8 cellular contexts compared by ENCODE assay signal in genomic region chr10:101783736-101784118, GRCh38. TPM values are rescaled to one million over a fixed set of nuclear protein-coding genes. Genes with fewer than 3 reads are reported as not detected.
A peak's percentile ranks its signal among the peaks of the same experiment; 100 is the strongest.
DNase-seq lines count a peak whose midpoint lies in the region; ATAC-seq and TF ChIP-seq lines count a peak whose summit lies in the region.

No MANE protein-coding gene starts in this region.

- H3K27me3 ChIP-seq in cardiac muscle cell = no peaks in the 10 kb centered on the region

- H3K4me3 Mint-ChIP-seq in activated T-helper 2 cell treated with anti-CD3 and anti-CD28 coated beads, Interferon-gamma antibody, Interleukin-2, Interleukin-4, amounts not matched to agents 10 μg/mL and 5 μg/mL and 100 μg/mL, durations not matched to agents 14 hours and 24 hours and 36 hours (ENCODE audit: low read depth) = peak overlapping the region; percentile 100
- peak overlapping the region; percentile 93 to 100 (median 98) for H3K4me3 Mint-ChIP-seq in immature natural killer cell

- H3K27me3 Mint-ChIP-seq in activated T-helper 2 cell treated with anti-CD3 and anti-CD28 coated beads, Interferon-gamma antibody, Interleukin-2, Interleukin-4, amounts not matched to agents 10 μg/mL and 5 μg/mL and 100 μg/mL, durations not matched to agents 14 hours and 24 hours and 36 hours (ENCODE audit: low read depth) = peaks cover 5% of the 10 kb centered on the region
- H3K27me3 Mint-ChIP-seq in immature natural killer cell (ENCODE audit: low read depth in 3 of 3) = peaks cover 7 to 13% (median 8%) of the 10 kb centered on the region in 3 donors

- peaks cover 29% of the 10 kb centered on the region for H3K36me3 ChIP-seq in cardiac muscle cell
- H3K36me3 ChIP-seq in urinary bladder (ENCODE audit: insufficient read depth) = peaks cover 2% of the 10 kb centered on the region

- DNase-seq in cardiac muscle cell (ENCODE audit: low read depth in 1 of 2, low spot score in 1 of 2) = peak in 1 of 2 donors; percentile 24
- no peak for DNase-seq in Right ventricle myocardium inferior (ENCODE audit: missing footprints)
- DNase-seq in activated T-helper 2 cell treated with anti-CD3 and anti-CD28 coated beads, Interferon-gamma antibody, Interleukin-2, Interleukin-4, amounts not matched to agents 10 μg/mL and 5 μg/mL and 100 μg/mL, durations not matched to agents 14 hours and 24 hours and 36 hours (ENCODE audit: low spot score) = no peak
- no peak for DNase-seq in immature natural killer cell
- no peak for DNase-seq in caudate nucleus (lab: John Stamatoyannopoulos, UW)

- ATAC-seq in Right ventricle myocardium inferior (no peak), HG03565 (IDR thresholded peaks at IDR 0.05; ENCODE audit: unreplicated experiment) (no peak), GM21515 (IDR thresholded peaks at IDR 0.05; ENCODE audit: unreplicated experiment) (no peak)

- H3K4me3 ChIP-seq in cardiac muscle cell (peak overlapping the region; percentile 97), urinary bladder (ENCODE audit: low read depth, low read length) (peak overlapping the region; percentile 59)

- peak overlapping the region; percentile 6 for H3K27ac Mint-ChIP-seq in activated T-helper 2 cell treated with anti-CD3 and anti-CD28 coated beads, Interferon-gamma antibody, Interleukin-2, Interleukin-4, amounts not matched to agents 10 μg/mL and 5 μg/mL and 100 μg/mL, durations not matched to agents 14 hours and 24 hours and 36 hours
- peak overlapping the region; percentile 86 to 96 (median 94) for H3K27ac Mint-ChIP-seq in immature natural killer cell

- WGBS in urinary bladder = 42% methylated on average over 10 of the region's 10 CpGs

- H3K4me1 ChIP-seq in cardiac muscle cell (ENCODE audit: low read depth) (peaks cover 28% of the 10 kb centered on the region), urinary bladder (ENCODE audit: insufficient read depth) (peaks cover 1% of the 10 kb centered on the region)

- TF ChIP-seq CTCF in cardiac muscle cell (IDR thresholded peaks at IDR 0.05; ENCODE audit: low read depth, low read length) = no peak

- intact Hi-C loops in Right ventricle myocardium inferior (cut with DNase I) = loop anchor here (5.0 kb wide), 2 partner anchors 34 to 571 kb away; partner anchors contain the start of gene OGA
- intact Hi-C loops in activated T-helper 2 cell treated with anti-CD3 and anti-CD28 coated beads, Interferon-gamma antibody, Interleukin-2, Interleukin-4, amounts not matched to agents 10 μg/mL and 5 μg/mL and 100 μg/mL, durations not matched to agents 14 hours and 24 hours and 36 hours (cut with micrococcal nuclease) = loop anchor here (1.0 to 5.0 kb wide), 3 partner anchors 35 to 571 kb away; partner anchors contain the start of gene OGA

- H3K36me3 Mint-ChIP-seq in activated T-helper 2 cell treated with anti-CD3 and anti-CD28 coated beads, Interferon-gamma antibody, Interleukin-2, Interleukin-4, amounts not matched to agents 10 μg/mL and 5 μg/mL and 100 μg/mL, durations not matched to agents 14 hours and 24 hours and 36 hours (ENCODE audit: low read depth) = peaks cover 49% of the 10 kb centered on the region
- peaks cover 9 to 22% (median 18%) of the 10 kb centered on the region in 3 donors for H3K36me3 Mint-ChIP-seq in immature natural killer cell

- no peaks in the 10 kb centered on the region for H3K9me3 ChIP-seq in cardiac muscle cell (ENCODE audit: low read depth)

- H3K4me1 Mint-ChIP-seq in activated T-helper 2 cell treated with anti-CD3 and anti-CD28 coated beads, Interferon-gamma antibody, Interleukin-2, Interleukin-4, amounts not matched to agents 10 μg/mL and 5 μg/mL and 100 μg/mL, durations not matched to agents 14 hours and 24 hours and 36 hours (ENCODE audit: low read depth) = peaks cover 39% of the 10 kb centered on the region
- peaks cover 56 to 65% of the 10 kb centered on the region in 2 donors for H3K4me1 Mint-ChIP-seq in immature natural killer cell

- H3K9me3 Mint-ChIP-seq in activated T-helper 2 cell treated with anti-CD3 and anti-CD28 coated beads, Interferon-gamma antibody, Interleukin-2, Interleukin-4, amounts not matched to agents 10 μg/mL and 5 μg/mL and 100 μg/mL, durations not matched to agents 14 hours and 24 hours and 36 hours = no peaks in the 10 kb centered on the region
- H3K9me3 Mint-ChIP-seq in immature natural killer cell = peaks cover 0 to 2% (median 0%) of the 10 kb centered on the region in 6 donors

- H3K27ac ChIP-seq in cardiac muscle cell (peak overlapping the region; percentile 70), urinary bladder (ENCODE audit: low read depth) (no peak overlapping the region), caudate nucleus (ENCODE audit: low read depth, low read length) (no peak overlapping the region)

RNA-seq across cellular contexts. Expression of gene NPM3, which starts 0.5 kb away (rescaled TPM):
- 78.9 and 92.6 TPM in 2 replicates for total RNA-seq in cardiac muscle cell
- 8.1 and 14.6 TPM in 2 replicates for polyA plus RNA-seq in cardiac muscle cell
- total RNA-seq in Right ventricle myocardium inferior = 7.9 TPM
- total RNA-seq in activated T-helper 2 cell treated with anti-CD3 and anti-CD28 coated beads, Interferon-gamma antibody, Interleukin-2, Interleukin-4, amounts not matched to agents 10 μg/mL and 5 μg/mL and 100 μg/mL, durations not matched to agents 14 hours and 24 hours and 36 hours = 139 and 140 TPM in 2 replicates
- polyA plus RNA-seq in immature natural killer cell = 1 to 10 TPM; 1.5 to 8.8 (median 4.7) TPM
- 30.6 TPM for total RNA-seq in urinary bladder
- polyA plus RNA-seq in urinary bladder = 36.8 TPM

RNA-seq across cellular contexts. Expression of gene FGF8, which starts 7.8 kb away (rescaled TPM):
- total RNA-seq in cardiac muscle cell (5.7 and 12.8 TPM in 2 replicates), Right ventricle myocardium inferior (not detected), urinary bladder (not detected)
- polyA plus RNA-seq in cardiac muscle cell (1.8 and 3.1 TPM in 2 replicates), immature natural killer cell (not detected), urinary bladder (not detected)
- total RNA-seq in activated T-helper 2 cell treated with anti-CD3 and anti-CD28 coated beads, Interferon-gamma antibody, Interleukin-2, Interleukin-4, amounts not matched to agents 10 μg/mL and 5 μg/mL and 100 μg/mL, durations not matched to agents 14 hours and 24 hours and 36 hours = not detected in 2 replicates

RNA-seq across cellular contexts. Expression of gene OGA, which starts 34.5 kb away (rescaled TPM):
- total RNA-seq in cardiac muscle cell = 51.8 and 98.1 TPM in 2 replicates
- 56.4 and 95.2 TPM in 2 replicates for polyA plus RNA-seq in cardiac muscle cell
- total RNA-seq in Right ventricle myocardium inferior = 79.2 TPM
- total RNA-seq in activated T-helper 2 cell treated with anti-CD3 and anti-CD28 coated beads, Interferon-gamma antibody, Interleukin-2, Interleukin-4, amounts not matched to agents 10 μg/mL and 5 μg/mL and 100 μg/mL, durations not matched to agents 14 hours and 24 hours and 36 hours = 119 and 122 TPM in 2 replicates
- polyA plus RNA-seq in immature natural killer cell = 10 to 100 TPM; 32.0 to 57.0 (median 46.6) TPM
- total RNA-seq in urinary bladder = 240 TPM
- 56.8 TPM for polyA plus RNA-seq in urinary bladder

RNA-seq across cellular contexts. Expression of gene KCNIP2, which starts 59.9 kb away (rescaled TPM):
- 38.4 and 63.6 TPM in 2 replicates for total RNA-seq in cardiac muscle cell
- polyA plus RNA-seq in cardiac muscle cell = 35.7 and 47.5 TPM in 2 replicates
- total RNA-seq in Right ventricle myocardium inferior = 409 TPM
- 3.2 TPM in 2 replicates for total RNA-seq in activated T-helper 2 cell treated with anti-CD3 and anti-CD28 coated beads, Interferon-gamma antibody, Interleukin-2, Interleukin-4, amounts not matched to agents 10 μg/mL and 5 μg/mL and 100 μg/mL, durations not matched to agents 14 hours and 24 hours and 36 hours
- polyA plus RNA-seq in immature natural killer cell = not detected
- 2.4 TPM for total RNA-seq in urinary bladder
- polyA plus RNA-seq in urinary bladder = 1.5 TPM
